In genomic region chr19:1223018-1223855, GRCh38 we compare ENCODE assay signal across 1 cellular context.
TF ChIP-seq lines count a peak whose summit lies in the region.

No MANE protein-coding gene starts in this region.

TF ChIP-seq in IMR-90, 13 proteins besides CTCF, POLR2A, EP300 and RAD21 (continued from another document):
- TF ChIP-seq ELK1 (IDR thresholded peaks at IDR 0.05; ENCODE audit: borderline replicate concordance, low read depth, low read length) (no peak), RFX5 (IDR thresholded peaks at IDR 0.05; ENCODE audit: low read depth, low read length) (no peak), RCOR1 (IDR thresholded peaks at IDR 0.05; ENCODE audit: insufficient replicate concordance, low read length) (no peak)
